Comparison of ENCODE assay signal across 1 cellular context in genomic region chr21:46441961-46442498, GRCh38.
TF ChIP-seq lines count a peak whose summit lies in the region.

No MANE protein-coding gene starts in this region.

TF ChIP-seq in HepG2, 621 proteins besides CTCF, POLR2A, EP300 and RAD21:
- peak; percentile 76 for TF ChIP-seq AGO2 (optimal IDR thresholded peaks at IDR 0.05; ENCODE audit: low read depth, low read length)
- TF ChIP-seq ZNF883 (CRISPR knock-in tag; IDR thresholded peaks at IDR 0.05; ENCODE audit: not compliant biosample characterization) = no peak
